Comparison of ENCODE assay signal across 16 cellular contexts in the genomic region with DNA sequence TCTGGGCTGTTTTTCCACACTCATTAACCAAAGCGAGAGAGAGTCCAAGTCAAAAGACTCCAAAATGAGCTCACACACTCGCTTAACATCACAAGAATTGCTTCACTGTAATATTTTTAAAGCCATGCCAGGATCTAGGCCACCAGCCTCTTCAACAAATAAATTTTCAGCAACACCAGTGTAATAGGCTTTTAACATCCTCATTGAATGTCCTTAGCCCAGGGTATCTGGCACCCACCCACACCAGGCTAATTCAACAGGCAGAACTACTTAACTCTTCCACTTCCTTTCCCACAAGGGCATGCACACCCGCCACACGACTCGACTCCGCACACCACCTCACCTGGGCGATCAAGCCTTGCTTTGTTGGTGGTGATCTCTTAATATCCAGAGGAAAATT. TPM values are rescaled to one million over a fixed set of nuclear protein-coding genes. Genes with fewer than 3 reads are reported as not detected.
DNase-seq lines count a peak whose midpoint lies in the region; ATAC-seq lines count a peak whose summit lies in the region.
"Had no signal": no experiment of that assay in that cellular context is flagged by ENCODE, and none has a peak within 500 bp of the region (broad histone marks: within the 10 kb centered on the region; RNA-seq: fewer than 3 reads in every experiment).

No MANE protein-coding gene starts in this region.

- no peak overlapping the region for H2BK12ac ChIP-seq in mesenchymal stem cell (ENCODE audit: low read length in 2 of 2)

- no peak overlapping the region for H3K23ac ChIP-seq in mesenchymal stem cell (ENCODE audit: low read length in 2 of 2)

- H3K9me3 ChIP-seq in BLaER1 (no peaks in the 10 kb centered on the region; the same call in 1 of the 2 replicates), HUES64 (ENCODE audit: insufficient read depth, low read depth, low read length) (no peaks in the 10 kb centered on the region), ectodermal cell (ENCODE audit: control insufficient read depth, low read length) (no peaks in the 10 kb centered on the region), mesenchymal stem cell (ENCODE audit: control insufficient read depth, low read length) (no peaks in the 10 kb centered on the region)

- DNase-seq in mesenchymal stem cell (no peak), GM03348 (ENCODE audit: low spot score) (no peak)
- DNase-seq in effector CD4-positive, alpha-beta T cell = no peak
- DNase-seq: activated CD8-positive, alpha-beta T cell treated with anti-CD3 and anti-CD28 coated beads for 36 hours; activated gamma-delta T cell treated with Interleukin-2 at 50 U/mL for 16 hours; mesendoderm; NCI-H2171; stimulated activated CD4-positive, alpha-beta T cell treated with anti-CD3 and anti-CD28 coated beads, Interleukin-4, amount 100 ng/mL, for 24 hours; stimulated activated naive B cell treated with anti-CD40 and anti-IgM and Interleukin-4, amounts not matched to agents 10 μg/mL and 1 μg/mL and 100 μg/mL, for 72 hours had no signal

- H3K4me3 ChIP-seq in BLaER1 (no peak overlapping the region), HUES64 (ENCODE audit: low read length) (no peak overlapping the region), ectodermal cell (ENCODE audit: insufficient read depth, low read depth, low read length) (no peak overlapping the region), mesenchymal stem cell (ENCODE audit: insufficient read depth in 1 of 2, low read depth in 1 of 2, low read length in 2 of 2) (no peak overlapping the region)

- H4K91ac ChIP-seq in mesenchymal stem cell (ENCODE audit: low read length) = no peak overlapping the region

- no peak overlapping the region for H2AK5ac ChIP-seq in mesenchymal stem cell (ENCODE audit: low read length, severe bottlenecking)

- peaks cover 66% of the 10 kb centered on the region for H3K36me3 ChIP-seq in BLaER1
- peaks cover 21% of the 10 kb centered on the region; the same call in 1 of the 2 replicates for H3K36me3 ChIP-seq in HUES64 (ENCODE audit: insufficient read depth, low read length)
- H3K36me3 ChIP-seq in ectodermal cell (ENCODE audit: control insufficient read depth, insufficient read depth, low read length) = peaks cover 4% of the 10 kb centered on the region
- H3K36me3 ChIP-seq in mesenchymal stem cell (ENCODE audit: control insufficient read depth in 1 of 2, insufficient read depth in 2 of 2, low read depth in 1 of 2, low read length in 2 of 2) = peaks cover 6 to 13% of the 10 kb centered on the region in 2 experiments

- peaks cover 47% of the 10 kb centered on the region for H3K4me1 ChIP-seq in BLaER1
- peaks cover 65% of the 10 kb centered on the region for H3K4me1 ChIP-seq in HUES64 (ENCODE audit: insufficient read depth, low read length)
- peaks cover 41% of the 10 kb centered on the region for H3K4me1 ChIP-seq in ectodermal cell (ENCODE audit: control insufficient read depth, insufficient read depth, low read length)
- H3K4me1 ChIP-seq in mesenchymal stem cell (ENCODE audit: control insufficient read depth, insufficient read depth, low read depth, low read length) = peaks cover 13% of the 10 kb centered on the region
- H3K4me1 ChIP-seq: parathyroid adenoma had no signal

- H2BK15ac ChIP-seq in mesenchymal stem cell (ENCODE audit: low read depth, poor library complexity, severe bottlenecking) = no peak overlapping the region

- no peak overlapping the region for H2BK120ac ChIP-seq in mesenchymal stem cell (ENCODE audit: low read depth, low read length)

- H4K8ac ChIP-seq in mesenchymal stem cell (ENCODE audit: low read length) = no peak overlapping the region

- no peak overlapping the region for H2BK5ac ChIP-seq in mesenchymal stem cell (ENCODE audit: low read depth, low read length, poor library complexity, severe bottlenecking)

- no peaks in the 10 kb centered on the region for H3K27me3 ChIP-seq in BLaER1
- H3K27me3 ChIP-seq in HUES64 (ENCODE audit: insufficient read depth, low read length) = no peaks in the 10 kb centered on the region
- H3K27me3 ChIP-seq in ectodermal cell (ENCODE audit: control insufficient read depth, insufficient read depth, low read length, poor library complexity, severe bottlenecking) = no peaks in the 10 kb centered on the region
- H3K27me3 ChIP-seq in mesenchymal stem cell (ENCODE audit: control insufficient read depth in 1 of 2, insufficient read depth in 1 of 2, low read length in 2 of 2) = no peaks in the 10 kb centered on the region

- H3K9ac ChIP-seq in BLaER1 = no peak overlapping the region
- peak overlapping the region; percentile 2; the same call in 1 of the 2 replicates for H3K9ac ChIP-seq in HUES64 (ENCODE audit: low read depth, low read length)
- no peak overlapping the region for H3K9ac ChIP-seq in mesenchymal stem cell (ENCODE audit: low read length)
- H3K9ac ChIP-seq: KMS-11, parathyroid adenoma had no signal

- no peaks in the 10 kb centered on the region for H3K79me1 ChIP-seq in mesenchymal stem cell (replicated peaks; ENCODE audit: low read length, poor library complexity, severe bottlenecking)

- H3K14ac ChIP-seq in mesenchymal stem cell (ENCODE audit: low read length in 2 of 2) = no peak overlapping the region

- H3K4me2 ChIP-seq in BLaER1 = peak overlapping the region; percentile 13; the same call in 1 of the 2 replicates
- H3K4me2 ChIP-seq in mesenchymal stem cell (ENCODE audit: low read length, poor library complexity, severe bottlenecking) = peak overlapping the region; percentile 18
- H3K4me2 ChIP-seq: KMS-11 had no signal

- no peak overlapping the region for H2AFZ ChIP-seq in mesenchymal stem cell (ENCODE audit: low read depth, low read length)
- H2AFZ ChIP-seq: parathyroid adenoma had no signal

- no peak for ATAC-seq in HG03045 (IDR thresholded peaks at IDR 0.05; ENCODE audit: unreplicated experiment)
- ATAC-seq in GM19035 (IDR thresholded peaks at IDR 0.05; ENCODE audit: unreplicated experiment) = no peak
- ATAC-seq: activated CD8-positive, alpha-beta T cell treated with anti-CD3 and anti-CD28 coated beads for 36 hours; stimulated activated naive B cell treated with anti-CD40 and anti-IgM and Interleukin-4, amounts not matched to agents 10 μg/mL and 1 μg/mL and 100 μg/mL, for 72 hours had no signal

- peaks cover 100% of the 10 kb centered on the region for H4K20me1 ChIP-seq in BLaER1

- no peak overlapping the region for H3K4ac ChIP-seq in mesenchymal stem cell (ENCODE audit: low read depth in 1 of 2, low read length in 2 of 2)

- H3K18ac ChIP-seq in mesenchymal stem cell (ENCODE audit: low read depth in 1 of 2, low read length in 2 of 2) = no peak overlapping the region

- H3K27ac ChIP-seq in BLaER1 = no peak overlapping the region
- H3K27ac ChIP-seq in HUES64 (ENCODE audit: low read depth, low read length) = peak overlapping the region; percentile 86
- peak overlapping the region; percentile 29 for H3K27ac ChIP-seq in ectodermal cell (ENCODE audit: insufficient read depth, low read depth, low read length, poor library complexity, severe bottlenecking)
- H3K27ac ChIP-seq in mesenchymal stem cell (ENCODE audit: low read length, poor library complexity, severe bottlenecking) = peak overlapping the region; percentile 25
- H3K27ac ChIP-seq: KMS-11, parathyroid adenoma had no signal

- WGBS in HUES64 = 70% methylated on average over 7 of the region's 7 CpGs
- 60 to 61% methylated on average over 7 of the region's 7 CpGs for WGBS in ectodermal cell, 2 experiments
- WGBS in mesenchymal stem cell = 85% methylated on average over 7 of the region's 7 CpGs

RNA-seq across cellular contexts. Expression of a gene that starts 34.2 kb away (rescaled TPM):
- 50.1 TPM for polyA plus RNA-seq in HUES64 (2013, experiment 1 of 2)
- polyA plus RNA-seq in HUES64 (2013, experiment 2 of 2) = 58.0 TPM
- polyA plus RNA-seq in ectodermal cell (2013, experiment 1 of 4) = 135 TPM
- polyA plus RNA-seq in ectodermal cell (2013, experiment 2 of 4) = 155 TPM
- 80.8 TPM for polyA plus RNA-seq in ectodermal cell (2013, experiment 3 of 4)
- polyA plus RNA-seq in ectodermal cell (2013, experiment 4 of 4) = 111 TPM
- 137 TPM for polyA plus RNA-seq in mesenchymal stem cell (2013, experiment 1 of 2)
- polyA plus RNA-seq in mesenchymal stem cell (2013, experiment 2 of 2) = 119 TPM
